In the genomic region with DNA sequence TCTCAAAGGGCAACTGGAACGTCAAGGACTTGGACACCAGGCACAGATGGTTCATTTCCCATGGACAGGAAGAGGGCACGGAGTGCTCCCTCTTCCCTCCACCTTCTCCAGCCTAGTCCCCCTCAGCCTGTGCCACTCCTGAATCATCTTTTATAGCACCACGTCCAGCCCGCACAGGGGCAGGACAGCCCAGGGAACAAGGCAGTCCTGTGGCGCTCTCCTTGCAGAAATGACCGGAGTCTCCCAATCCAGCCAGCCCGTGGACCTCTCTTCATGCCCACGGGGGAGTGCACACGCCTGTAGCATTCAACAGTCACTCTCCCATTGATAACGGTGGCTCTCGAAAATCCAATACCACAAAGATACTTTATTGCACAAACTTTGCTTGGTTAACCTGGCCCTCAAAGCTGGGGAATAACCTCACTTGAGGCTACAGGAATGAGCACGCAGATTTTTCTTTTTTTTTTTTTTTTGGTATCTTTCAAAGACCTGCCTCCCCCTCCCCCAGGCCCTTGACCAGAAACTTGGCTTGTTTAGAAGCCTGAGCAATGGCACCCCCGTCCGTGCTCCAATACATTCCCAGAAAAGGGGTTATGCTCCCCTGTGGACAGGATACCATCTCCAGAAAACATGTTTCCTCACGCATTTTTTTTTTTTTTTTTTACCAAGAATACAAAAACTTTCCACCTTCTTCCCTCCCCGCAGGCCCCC, we compare ENCODE assay signal across 1 cellular context.
TF ChIP-seq lines count a peak whose summit lies in the region.

No MANE protein-coding gene starts in this region.

TF ChIP-seq in K562, 482 proteins besides CTCF, POLR2A, EP300 and RAD21 (continued from another document and continues in another):
- TF ChIP-seq MITF (IDR thresholded peaks at IDR 0.05) (no peak), PHF21A (IDR thresholded peaks at IDR 0.05; ENCODE audit: borderline replicate concordance, low read depth) (0 out of 2 replicates have a peak, but pooled peaks have one; percentile 31), PTTG1 (tag; IDR thresholded peaks at IDR 0.05; ENCODE audit: low read depth) (no peak), E2F4 (CRISPR knock-in tag; IDR thresholded peaks at IDR 0.05; ENCODE audit: low read depth) (no peak), XRCC5 (IDR thresholded peaks at IDR 0.05; ENCODE audit: low read depth, low read length) (no peak), PYGO2 (tag; IDR thresholded peaks at IDR 0.05) (no peak), SUPT5H (IDR thresholded peaks at IDR 0.05) (no peak), HOXB6 (CRISPR knock-in tag; IDR thresholded peaks at IDR 0.05; ENCODE audit: borderline replicate concordance) (no peak), ZNF280B (CRISPR knock-in tag; IDR thresholded peaks at IDR 0.05) (no peak), TCF3 (CRISPR knock-in tag; IDR thresholded peaks at IDR 0.05) (no peak), ETS2 (tag; IDR thresholded peaks at IDR 0.05; ENCODE audit: borderline replicate concordance, poor library complexity, severe bottlenecking) (no peak), DPF2 (IDR thresholded peaks at IDR 0.05) (0 out of 2 replicates have a peak, but pooled peaks have one; percentile 23), TAF15 (IDR thresholded peaks at IDR 0.05; ENCODE audit: low read depth, low read length) (no peak), RFX7 (CRISPR knock-in tag; IDR thresholded peaks at IDR 0.05) (no peak), NFATC3 (IDR thresholded peaks at IDR 0.05) (no peak), NONO (IDR thresholded peaks at IDR 0.05; ENCODE audit: low read depth in 2 of 2, low read length in 1 of 2) (no peak), TAL1 (IDR thresholded peaks at IDR 0.05) (no peak), ZNF444 (CRISPR knock-in tag; IDR thresholded peaks at IDR 0.05) (no peak), RBBP5 (IDR thresholded peaks at IDR 0.05; ENCODE audit: borderline replicate concordance, insufficient read depth, low read length, poor library complexity, severe bottlenecking) (peak; percentile 39), ZNF263 (CRISPR knock-in tag; IDR thresholded peaks at IDR 0.05; ENCODE audit: borderline replicate concordance) (peak; percentile 84), POLR3G (IDR thresholded peaks at IDR 0.05; ENCODE audit: extremely low read depth, insufficient read length, insufficient replicate concordance) (no peak), ZNF77 (CRISPR knock-in tag; IDR thresholded peaks at IDR 0.05) (no peak), WHSC1 (IDR thresholded peaks at IDR 0.05; ENCODE audit: low read length) (no peak), SMAD4 (CRISPR knock-in tag; conservative IDR thresholded peaks at IDR 0.05) (no peak), SMARCC2 (IDR thresholded peaks at IDR 0.05; ENCODE audit: low read depth) (no peak), ZNF445 (CRISPR knock-in tag; IDR thresholded peaks at IDR 0.05; ENCODE audit: low read depth) (no peak), ZNF707 (CRISPR knock-in tag; conservative IDR thresholded peaks at IDR 0.05) (no peak), CEBPZ (IDR thresholded peaks at IDR 0.05; ENCODE audit: borderline replicate concordance, low read depth, low read length) (no peak), POLR2AphosphoS5 (IDR thresholded peaks at IDR 0.05; ENCODE audit: control insufficient read depth, insufficient read depth, low read depth, low read length) (no peak), ARID2 (IDR thresholded peaks at IDR 0.05) (no peak), E2F1 (CRISPR knock-in tag; IDR thresholded peaks at IDR 0.05) (no peak), ZNF436 (CRISPR knock-in tag; IDR thresholded peaks at IDR 0.05) (no peak), ZBTB8A (IDR thresholded peaks at IDR 0.05; ENCODE audit: partially characterized antibody) (no peak), ZNF384 (IDR thresholded peaks at IDR 0.05; ENCODE audit: low read depth, low read length) (peak; percentile 72; the same call in 1 of the 2 replicates), USF1 (CRISPR knock-in tag; IDR thresholded peaks at IDR 0.05) (no peak), GTF2A2 (tag; IDR thresholded peaks at IDR 0.05) (no peak), PCBP2 (IDR thresholded peaks at IDR 0.05; ENCODE audit: low read depth, low read length, poor library complexity, severe bottlenecking) (no peak), BHLHE40 (IDR thresholded peaks at IDR 0.05; ENCODE audit: low read length) (no peak)
- TF ChIP-seq, protein P1, sequence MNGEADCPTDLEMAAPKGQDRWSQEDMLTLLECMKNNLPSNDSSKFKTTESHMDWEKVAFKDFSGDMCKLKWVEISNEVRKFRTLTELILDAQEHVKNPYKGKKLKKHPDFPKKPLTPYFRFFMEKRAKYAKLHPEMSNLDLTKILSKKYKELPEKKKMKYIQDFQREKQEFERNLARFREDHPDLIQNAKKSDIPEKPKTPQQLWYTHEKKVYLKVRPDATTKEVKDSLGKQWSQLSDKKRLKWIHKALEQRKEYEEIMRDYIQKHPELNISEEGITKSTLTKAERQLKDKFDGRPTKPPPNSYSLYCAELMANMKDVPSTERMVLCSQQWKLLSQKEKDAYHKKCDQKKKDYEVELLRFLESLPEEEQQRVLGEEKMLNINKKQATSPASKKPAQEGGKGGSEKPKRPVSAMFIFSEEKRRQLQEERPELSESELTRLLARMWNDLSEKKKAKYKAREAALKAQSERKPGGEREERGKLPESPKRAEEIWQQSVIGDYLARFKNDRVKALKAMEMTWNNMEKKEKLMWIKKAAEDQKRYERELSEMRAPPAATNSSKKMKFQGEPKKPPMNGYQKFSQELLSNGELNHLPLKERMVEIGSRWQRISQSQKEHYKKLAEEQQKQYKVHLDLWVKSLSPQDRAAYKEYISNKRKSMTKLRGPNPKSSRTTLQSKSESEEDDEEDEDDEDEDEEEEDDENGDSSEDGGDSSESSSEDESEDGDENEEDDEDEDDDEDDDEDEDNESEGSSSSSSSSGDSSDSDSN (IDR thresholded peaks at IDR 0.05; ENCODE audit: borderline replicate concordance in 1 of 2, low read depth in 2 of 2, low read length in 2 of 2), result 0 out of 4 replicates have a peak, but pooled peaks of 1 of the 2 experiments have one; percentile 23
- TF ChIP-seq, protein P2, sequence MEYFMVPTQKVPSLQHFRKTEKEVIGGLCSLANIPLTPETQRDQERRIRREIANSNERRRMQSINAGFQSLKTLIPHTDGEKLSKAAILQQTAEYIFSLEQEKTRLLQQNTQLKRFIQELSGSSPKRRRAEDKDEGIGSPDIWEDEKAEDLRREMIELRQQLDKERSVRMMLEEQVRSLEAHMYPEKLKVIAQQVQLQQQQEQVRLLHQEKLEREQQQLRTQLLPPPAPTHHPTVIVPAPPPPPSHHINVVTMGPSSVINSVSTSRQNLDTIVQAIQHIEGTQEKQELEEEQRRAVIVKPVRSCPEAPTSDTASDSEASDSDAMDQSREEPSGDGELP (CRISPR knock-in tag; IDR thresholded peaks at IDR 0.05; ENCODE audit: borderline replicate concordance), result 0 out of 2 replicates have a peak, but pooled peaks have one; percentile 19
- TF ChIP-seq, protein P3, sequence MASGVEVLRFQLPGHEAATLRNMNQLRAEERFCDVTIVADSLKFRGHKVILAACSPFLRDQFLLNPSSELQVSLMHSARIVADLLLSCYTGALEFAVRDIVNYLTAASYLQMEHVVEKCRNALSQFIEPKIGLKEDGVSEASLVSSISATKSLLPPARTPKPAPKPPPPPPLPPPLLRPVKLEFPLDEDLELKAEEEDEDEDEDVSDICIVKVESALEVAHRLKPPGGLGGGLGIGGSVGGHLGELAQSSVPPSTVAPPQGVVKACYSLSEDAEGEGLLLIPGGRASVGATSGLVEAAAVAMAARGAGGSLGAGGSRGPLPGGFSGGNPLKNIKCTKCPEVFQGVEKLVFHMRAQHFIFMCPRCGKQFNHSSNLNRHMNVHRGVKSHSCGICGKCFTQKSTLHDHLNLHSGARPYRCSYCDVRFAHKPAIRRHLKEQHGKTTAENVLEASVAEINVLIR (CRISPR knock-in tag; IDR thresholded peaks at IDR 0.05), result no peak
- TF ChIP-seq, protein P4, sequence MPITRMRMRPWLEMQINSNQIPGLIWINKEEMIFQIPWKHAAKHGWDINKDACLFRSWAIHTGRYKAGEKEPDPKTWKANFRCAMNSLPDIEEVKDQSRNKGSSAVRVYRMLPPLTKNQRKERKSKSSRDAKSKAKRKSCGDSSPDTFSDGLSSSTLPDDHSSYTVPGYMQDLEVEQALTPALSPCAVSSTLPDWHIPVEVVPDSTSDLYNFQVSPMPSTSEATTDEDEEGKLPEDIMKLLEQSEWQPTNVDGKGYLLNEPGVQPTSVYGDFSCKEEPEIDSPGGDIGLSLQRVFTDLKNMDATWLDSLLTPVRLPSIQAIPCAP (CRISPR knock-in tag; IDR thresholded peaks at IDR 0.05; ENCODE audit: borderline replicate concordance), result no peak
- TF ChIP-seq, protein P5, sequence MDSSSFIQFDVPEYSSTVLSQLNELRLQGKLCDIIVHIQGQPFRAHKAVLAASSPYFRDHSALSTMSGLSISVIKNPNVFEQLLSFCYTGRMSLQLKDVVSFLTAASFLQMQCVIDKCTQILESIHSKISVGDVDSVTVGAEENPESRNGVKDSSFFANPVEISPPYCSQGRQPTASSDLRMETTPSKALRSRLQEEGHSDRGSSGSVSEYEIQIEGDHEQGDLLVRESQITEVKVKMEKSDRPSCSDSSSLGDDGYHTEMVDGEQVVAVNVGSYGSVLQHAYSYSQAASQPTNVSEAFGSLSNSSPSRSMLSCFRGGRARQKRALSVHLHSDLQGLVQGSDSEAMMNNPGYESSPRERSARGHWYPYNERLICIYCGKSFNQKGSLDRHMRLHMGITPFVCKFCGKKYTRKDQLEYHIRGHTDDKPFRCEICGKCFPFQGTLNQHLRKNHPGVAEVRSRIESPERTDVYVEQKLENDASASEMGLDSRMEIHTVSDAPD (CRISPR knock-in tag; IDR thresholded peaks at IDR 0.05), result no peak
- TF ChIP-seq, protein P6, sequence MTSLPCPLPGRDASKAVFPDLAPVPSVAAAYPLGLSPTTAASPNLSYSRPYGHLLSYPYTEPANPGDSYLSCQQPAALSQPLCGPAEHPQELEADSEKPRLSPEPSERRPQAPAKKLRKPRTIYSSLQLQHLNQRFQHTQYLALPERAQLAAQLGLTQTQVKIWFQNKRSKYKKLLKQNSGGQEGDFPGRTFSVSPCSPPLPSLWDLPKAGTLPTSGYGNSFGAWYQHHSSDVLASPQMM (CRISPR knock-in tag; IDR thresholded peaks at IDR 0.05), result no peak
